Comparison of ENCODE assay signal across 8 cellular contexts in the genomic region with DNA sequence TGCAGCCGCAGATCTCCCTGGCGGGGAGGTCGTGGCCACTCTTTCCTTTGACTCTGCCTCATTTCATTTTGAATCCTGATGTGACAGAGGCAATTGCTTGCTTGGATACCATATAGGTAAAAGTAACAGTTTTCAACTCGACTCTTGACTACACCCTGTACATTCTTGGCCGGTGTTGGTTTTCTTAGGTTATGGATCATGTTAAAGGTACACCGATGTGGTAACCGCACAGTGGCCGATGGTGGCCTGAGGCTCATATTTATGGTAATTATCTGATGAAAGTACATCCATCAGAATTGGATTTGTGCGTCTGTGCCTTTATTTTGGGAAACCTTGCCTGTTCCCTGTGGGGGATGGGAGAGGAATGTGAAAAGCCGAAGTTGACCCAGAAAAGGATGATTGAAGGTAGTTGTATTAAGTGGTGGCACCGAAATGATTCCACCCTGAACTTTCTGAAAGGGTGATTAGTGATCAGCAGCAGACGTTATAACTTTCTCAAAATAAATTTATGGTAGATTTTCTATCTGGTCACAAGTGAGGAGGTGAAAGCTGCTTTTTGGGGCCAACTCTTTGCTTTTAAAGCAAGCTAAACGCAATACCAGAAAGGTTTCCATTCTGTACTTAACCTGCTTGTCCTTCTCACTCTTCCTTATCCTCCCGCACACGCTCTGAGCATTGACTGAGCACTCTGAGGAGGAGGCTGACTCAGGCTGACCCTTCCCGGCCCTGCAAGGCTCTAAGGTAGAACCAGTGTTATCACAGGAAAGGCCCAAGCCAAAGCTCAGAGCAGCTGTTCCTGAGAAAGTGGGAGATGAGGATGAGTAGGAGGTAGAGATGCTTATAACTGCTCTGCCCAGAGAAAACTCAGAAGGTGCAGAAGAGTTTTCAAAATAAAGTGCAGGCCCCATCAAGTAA. TPM values are rescaled to one million over a fixed set of nuclear protein-coding genes. Genes with fewer than 3 reads are reported as not detected.
DNase-seq lines count a peak whose midpoint lies in the region; ATAC-seq and TF ChIP-seq lines count a peak whose summit lies in the region.

No MANE protein-coding gene starts in this region.

- H3K27me3 ChIP-seq in AG04450 (ENCODE audit: control insufficient read depth, insufficient read depth, low read length) (peaks cover 24% of the 10 kb centered on the region), adipocyte (replicated peaks; ENCODE audit: control insufficient read depth, insufficient read depth, low read length) (peaks cover 4% of the 10 kb centered on the region), kidney epithelial cell (ENCODE audit: control insufficient read depth, insufficient read depth, low read length) (no peaks in the 10 kb centered on the region), stomach (no peaks in the 10 kb centered on the region)

- H3K9ac ChIP-seq in adipocyte (ENCODE audit: low read length): peak overlapping the region; percentile 87

- no peak for TF ChIP-seq CTCF in AG04450 (IDR thresholded peaks at IDR 0.05; ENCODE audit: low read depth, low read length)
- TF ChIP-seq CTCF in HFF-Myc (IDR thresholded peaks at IDR 0.05; ENCODE audit: low read depth, low read length, missing control alignments): no peak
- no peak for TF ChIP-seq CTCF in kidney epithelial cell (IDR thresholded peaks at IDR 0.05; ENCODE audit: insufficient read depth, low read length, poor library complexity, severe bottlenecking)
- TF ChIP-seq CTCF in stomach (IDR thresholded peaks at IDR 0.05): no peak

- H3K36me3 ChIP-seq in adipocyte (ENCODE audit: control insufficient read depth, insufficient read depth, low read length, severe bottlenecking) (no peaks in the 10 kb centered on the region), kidney epithelial cell (ENCODE audit: control insufficient read depth, insufficient read depth, low read length) (no peaks in the 10 kb centered on the region), stomach (no peaks in the 10 kb centered on the region)

- no peak for DNase-seq in AG04450 (ENCODE audit: low read depth, low spot score)
- no peak for DNase-seq in HFF-Myc (ENCODE audit: extremely low read depth, low read depth)
- DNase-seq in adipocyte (ENCODE audit: low read depth): no peak
- no peak for DNase-seq in kidney epithelial cell (ENCODE audit: low read depth)
- DNase-seq in stomach: peak; percentile 52
- DNase-seq in effector CD8-positive, alpha-beta T cell (lab: John Stamatoyannopoulos, UW): no peak

- no peak for TF ChIP-seq POLR2A in stomach (IDR thresholded peaks at IDR 0.05)

- no peak for ATAC-seq in HG03196 (IDR thresholded peaks at IDR 0.05; ENCODE audit: unreplicated experiment)
- no peak for ATAC-seq in HG03342 (IDR thresholded peaks at IDR 0.05; ENCODE audit: unreplicated experiment)

- intact Hi-C loops in stomach (cut with DNase I; ENCODE audit: low total_unique reads): no loop called here

- CTCF ChIA-PET in AG04450 (lab: Charles Lee): interaction anchor here (1.0 kb wide), 1 partner anchor 127 kb away, joined by 3 read pairs; no protein-coding TSS in a partner anchor

- H3K27ac ChIP-seq in AG04450 (ENCODE audit: low read depth, low read length) (no peak overlapping the region), stomach (peak overlapping the region; percentile 90 to 98 (median 95))

- WGBS in stomach, 5 donors: 33 to 49% (median 39%) methylated on average over 16 of the region's 16 CpGs

- POLR2A ChIA-PET in AG04450 (lab: Yijun Ruan, JAX): no interaction called here

- TF ChIP-seq EP300 in stomach (IDR thresholded peaks at IDR 0.05): no peak

- H3K4me3 ChIP-seq in AG04450 (ENCODE audit: low read depth, low read length) (peak overlapping the region; percentile 66), HFF-Myc (replicated peaks; ENCODE audit: low read depth, low read length) (peak overlapping the region; percentile 72), adipocyte (ENCODE audit: low read length) (peak overlapping the region; percentile 94), kidney epithelial cell (ENCODE audit: low read depth, low read length) (peak overlapping the region; percentile 62), stomach (peak overlapping the region; percentile 69 to 86 (median 80))

- H3K9me3 ChIP-seq in AG04450 (ENCODE audit: control insufficient read depth, insufficient read depth, low read length) (peaks cover 9% of the 10 kb centered on the region), adipocyte (ENCODE audit: control insufficient read depth, low read length) (no peaks in the 10 kb centered on the region), stomach (no peaks in the 10 kb centered on the region)

- H3K4me1 ChIP-seq in adipocyte (ENCODE audit: control insufficient read depth, insufficient read depth, low read length): peaks cover 16% of the 10 kb centered on the region
- H3K4me1 ChIP-seq in stomach: peaks cover 0 to 51% (median 14%) of the 10 kb centered on the region in 4 donors

RNA-seq across cellular contexts. Expression of a gene that starts 2.0 kb away (rescaled TPM):
- polyA plus RNA-seq in AG04450 (2011; rRNA removed) (2.0 and 2.9 TPM in 2 replicates), stomach (1 to 10 TPM; 5.0 to 7.6 (median 6.1) TPM)
- polyA minus RNA-seq in AG04450 (2011; rRNA and poly(A)+ RNA removed): 1.3 and 2.3 TPM in 2 replicates
- total RNA-seq in kidney epithelial cell (21.1 and 27.6 TPM in 2 replicates), stomach (10 to 100 TPM in 2 of 5 donors, 1 to 10 TPM in 3; 4.1 to 39.7 (median 9.0) TPM)
